In the genomic region with DNA sequence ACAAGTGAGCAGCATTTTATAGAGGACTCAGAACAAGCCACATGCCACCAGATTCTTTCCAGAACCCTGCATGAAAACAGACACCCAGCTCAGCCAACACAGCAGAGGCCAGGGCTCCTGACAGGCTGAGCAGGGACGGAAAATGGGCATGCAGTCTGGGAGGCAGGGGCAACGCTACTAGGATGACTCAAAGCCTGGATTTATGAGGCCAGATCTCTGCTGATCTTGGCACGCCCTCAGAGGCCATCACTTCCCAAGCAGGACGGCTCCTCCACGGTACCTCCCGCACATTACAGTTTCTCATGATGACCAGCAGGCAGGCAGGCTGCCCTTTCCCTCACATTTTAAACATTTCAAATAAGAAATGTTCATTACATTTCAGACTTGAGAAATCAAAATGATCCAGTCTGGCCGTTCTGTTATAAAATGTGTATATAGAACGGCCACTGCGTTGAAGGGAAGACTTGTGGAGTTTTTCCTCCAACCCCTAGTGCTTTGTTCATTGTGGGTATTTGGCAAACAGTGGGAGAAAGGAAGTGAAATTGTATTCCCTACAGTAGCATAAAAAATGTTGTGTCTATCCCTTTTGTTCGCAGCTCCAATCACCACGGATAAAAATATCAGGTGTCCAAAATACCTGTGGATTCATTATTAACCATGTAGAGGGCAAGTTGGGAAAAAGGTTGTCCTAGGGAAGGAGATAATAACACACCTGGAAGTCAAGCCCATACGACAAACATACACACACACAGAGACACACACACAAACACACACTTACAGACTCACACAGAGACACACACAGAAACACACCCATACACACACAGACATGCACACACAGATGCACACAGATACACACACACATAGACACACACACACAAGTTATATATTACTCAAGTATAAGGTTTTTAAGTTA, we compare ENCODE assay signal across 1 cellular context.
TF ChIP-seq lines count a peak whose summit lies in the region.

No MANE protein-coding gene starts in this region.

TF ChIP-seq in WTC11, 78 proteins besides CTCF, POLR2A, EP300 and RAD21 (continued from another document):
- TF ChIP-seq, protein P1, sequence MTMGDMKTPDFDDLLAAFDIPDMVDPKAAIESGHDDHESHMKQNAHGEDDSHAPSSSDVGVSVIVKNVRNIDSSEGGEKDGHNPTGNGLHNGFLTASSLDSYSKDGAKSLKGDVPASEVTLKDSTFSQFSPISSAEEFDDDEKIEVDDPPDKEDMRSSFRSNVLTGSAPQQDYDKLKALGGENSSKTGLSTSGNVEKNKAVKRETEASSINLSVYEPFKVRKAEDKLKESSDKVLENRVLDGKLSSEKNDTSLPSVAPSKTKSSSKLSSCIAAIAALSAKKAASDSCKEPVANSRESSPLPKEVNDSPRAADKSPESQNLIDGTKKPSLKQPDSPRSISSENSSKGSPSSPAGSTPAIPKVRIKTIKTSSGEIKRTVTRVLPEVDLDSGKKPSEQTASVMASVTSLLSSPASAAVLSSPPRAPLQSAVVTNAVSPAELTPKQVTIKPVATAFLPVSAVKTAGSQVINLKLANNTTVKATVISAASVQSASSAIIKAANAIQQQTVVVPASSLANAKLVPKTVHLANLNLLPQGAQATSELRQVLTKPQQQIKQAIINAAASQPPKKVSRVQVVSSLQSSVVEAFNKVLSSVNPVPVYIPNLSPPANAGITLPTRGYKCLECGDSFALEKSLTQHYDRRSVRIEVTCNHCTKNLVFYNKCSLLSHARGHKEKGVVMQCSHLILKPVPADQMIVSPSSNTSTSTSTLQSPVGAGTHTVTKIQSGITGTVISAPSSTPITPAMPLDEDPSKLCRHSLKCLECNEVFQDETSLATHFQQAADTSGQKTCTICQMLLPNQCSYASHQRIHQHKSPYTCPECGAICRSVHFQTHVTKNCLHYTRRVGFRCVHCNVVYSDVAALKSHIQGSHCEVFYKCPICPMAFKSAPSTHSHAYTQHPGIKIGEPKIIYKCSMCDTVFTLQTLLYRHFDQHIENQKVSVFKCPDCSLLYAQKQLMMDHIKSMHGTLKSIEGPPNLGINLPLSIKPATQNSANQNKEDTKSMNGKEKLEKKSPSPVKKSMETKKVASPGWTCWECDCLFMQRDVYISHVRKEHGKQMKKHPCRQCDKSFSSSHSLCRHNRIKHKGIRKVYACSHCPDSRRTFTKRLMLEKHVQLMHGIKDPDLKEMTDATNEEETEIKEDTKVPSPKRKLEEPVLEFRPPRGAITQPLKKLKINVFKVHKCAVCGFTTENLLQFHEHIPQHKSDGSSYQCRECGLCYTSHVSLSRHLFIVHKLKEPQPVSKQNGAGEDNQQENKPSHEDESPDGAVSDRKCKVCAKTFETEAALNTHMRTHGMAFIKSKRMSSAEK (CRISPR knock-in tag; IDR thresholded peaks at IDR 0.05; ENCODE audit: borderline replicate concordance): no peak
- TF ChIP-seq, protein P2, sequence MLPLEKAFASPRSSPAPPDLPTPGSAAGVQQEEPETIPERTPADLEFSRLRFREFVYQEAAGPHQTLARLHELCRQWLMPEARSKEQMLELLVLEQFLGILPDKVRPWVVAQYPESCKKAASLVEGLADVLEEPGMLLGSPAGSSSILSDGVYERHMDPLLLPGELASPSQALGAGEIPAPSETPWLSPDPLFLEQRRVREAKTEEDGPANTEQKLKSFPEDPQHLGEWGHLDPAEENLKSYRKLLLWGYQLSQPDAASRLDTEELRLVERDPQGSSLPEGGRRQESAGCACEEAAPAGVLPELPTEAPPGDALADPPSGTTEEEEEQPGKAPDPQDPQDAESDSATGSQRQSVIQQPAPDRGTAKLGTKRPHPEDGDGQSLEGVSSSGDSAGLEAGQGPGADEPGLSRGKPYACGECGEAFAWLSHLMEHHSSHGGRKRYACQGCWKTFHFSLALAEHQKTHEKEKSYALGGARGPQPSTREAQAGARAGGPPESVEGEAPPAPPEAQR (CRISPR knock-in tag; IDR thresholded peaks at IDR 0.05): no peak
- TF ChIP-seq KAT7 (CRISPR knock-in tag; IDR thresholded peaks at IDR 0.05; ENCODE audit: borderline replicate concordance): no peak
- no peak for TF ChIP-seq FOXJ3 (CRISPR knock-in tag; IDR thresholded peaks at IDR 0.05; ENCODE audit: borderline replicate concordance)
- TF ChIP-seq ETV6 (CRISPR knock-in tag; IDR thresholded peaks at IDR 0.05): no peak
- TF ChIP-seq IRF2 (CRISPR knock-in tag; IDR thresholded peaks at IDR 0.05; ENCODE audit: borderline replicate concordance, low read depth): no peak
- no peak for TF ChIP-seq ELF4 (CRISPR knock-in tag; IDR thresholded peaks at IDR 0.05; ENCODE audit: low read depth)
